8 cellular contexts compared by ENCODE assay signal in the genomic region with DNA sequence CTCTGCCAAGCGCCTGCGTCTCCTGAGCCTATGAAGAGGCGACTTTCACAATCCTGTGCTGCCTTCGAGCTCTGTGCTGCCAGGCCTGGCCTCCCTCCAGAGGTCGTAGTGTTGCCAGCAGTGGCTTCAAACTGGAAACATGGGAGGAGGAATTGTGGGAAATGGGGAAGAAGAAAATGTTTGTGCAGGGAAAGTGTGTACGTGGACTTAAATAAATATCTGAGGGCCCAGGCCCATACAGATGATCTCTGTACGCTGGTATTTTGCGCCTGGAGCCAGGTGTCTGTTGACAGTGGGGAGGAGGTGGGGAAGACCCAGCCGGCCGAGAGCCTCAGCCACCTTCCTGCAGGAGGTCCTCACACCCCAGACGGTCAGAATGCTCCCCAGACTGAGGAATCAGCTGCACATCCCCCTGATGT. TPM values are rescaled to one million over a fixed set of nuclear protein-coding genes. Genes with fewer than 3 reads are reported as not detected.
DNase-seq lines count a peak whose midpoint lies in the region; ATAC-seq, FAIRE-seq and TF ChIP-seq lines count a peak whose summit lies in the region.

No MANE protein-coding gene starts in this region.

- H3K36me3 ChIP-seq in HEK293 (ENCODE audit: control insufficient read depth in 2 of 2, insufficient read depth in 1 of 2, low read length in 2 of 2) (peaks cover 0 to 23% of the 10 kb centered on the region in 2 experiments; a peak in 1 of 3 replicates), heart left ventricle (peaks cover 0 to 59% (median 50%) of the 10 kb centered on the region in 9 donors), prostate gland (no peaks in the 10 kb centered on the region)

- TF ChIP-seq CTCF in HEK293 (tag by site-specific recombination; IDR thresholded peaks at IDR 0.05): no peak
- peak in 3 of 12 donors; percentile 7 to 29 (median 15) for TF ChIP-seq CTCF in heart left ventricle (IDR thresholded peaks at IDR 0.05)
- TF ChIP-seq CTCF in prostate gland (IDR thresholded peaks at IDR 0.05): peak in 1 of 4 experiments; percentile 13

- POLR2A ChIA-PET in HEK293 (lab: Yijun Ruan, JAX): interaction anchor here (1.2 kb wide), 1 partner anchor 101 kb away, joined by 6 read pairs; no protein-coding TSS in a partner anchor

- H3K27ac ChIP-seq in HEK293 (ENCODE audit: extremely low read depth, low read depth, low read length) (peak overlapping the region; percentile 18; the same call in 1 of the 2 replicates), heart left ventricle (peak overlapping the region; percentile 93 to 99 (median 98)), prostate gland (peak overlapping the region; percentile 95 to 99)

- no peak for FAIRE-seq in H54 (lab: Jason Lieb, UNC)

- no peak for ATAC-seq in activated naive CD4-positive, alpha-beta T cell treated with anti-CD3 and anti-CD28 coated beads, Interleukin-2, amount 50 U/mL, for 72 hours
- ATAC-seq in heart left ventricle (peak; percentile 78 to 86 (median 83)), GM18867 (IDR thresholded peaks at IDR 0.05; ENCODE audit: unreplicated experiment) (no peak)

- no peaks in the 10 kb centered on the region for H3K27me3 ChIP-seq in heart left ventricle
- H3K27me3 ChIP-seq in prostate gland (replicated peaks; ENCODE audit: insufficient read depth): no peaks in the 10 kb centered on the region

- no peaks in the 10 kb centered on the region for H3K9me3 Mint-ChIP-seq in activated naive CD4-positive, alpha-beta T cell treated with anti-CD3 and anti-CD28 coated beads, Interleukin-2, amount 50 U/mL, for 72 hours

- CTCF ChIA-PET in HEK293 (lab: Yijun Ruan, JAX): interaction anchor here (0.7 to 1.4 kb wide), 4 partner anchors 9 to 109 kb away, joined by 3 to 4 read pairs (median 4); no protein-coding TSS in a partner anchor

- peaks cover 5 to 7% of the 10 kb centered on the region in 2 donors for H3K36me3 Mint-ChIP-seq in activated naive CD4-positive, alpha-beta T cell treated with anti-CD3 and anti-CD28 coated beads, Interleukin-2, amount 50 U/mL, for 72 hours

- H3K9me3 ChIP-seq in HEK293 (ENCODE audit: control insufficient read depth, insufficient read depth, low read depth, low read length) (no peaks in the 10 kb centered on the region), heart left ventricle (no peaks in the 10 kb centered on the region), prostate gland (no peaks in the 10 kb centered on the region)

- intact Hi-C loops in heart left ventricle (cut with DNase I) (loop anchor here in 2 of 10 donors (2.0 to 5.0 kb wide), 2 partner anchors 14 to 34 kb away; no protein-coding TSS in a partner anchor), prostate gland (cut with DNase I) (no loop called here)

- H3K27ac Mint-ChIP-seq in activated naive CD4-positive, alpha-beta T cell treated with anti-CD3 and anti-CD28 coated beads, Interleukin-2, amount 50 U/mL, for 72 hours: peak overlapping the region; percentile 94 to 95

- TF ChIP-seq POLR2A in heart left ventricle (IDR thresholded peaks at IDR 0.05) (peak in 1 of 2 donors; percentile 57), prostate gland (IDR thresholded peaks at IDR 0.05) (no peak), H54 (IDR thresholded peaks at IDR 0.05; ENCODE audit: low read depth, low read length) (no peak)

- peaks cover 18% of the 10 kb centered on the region for H3K4me1 ChIP-seq in HEK293 (ENCODE audit: control insufficient read depth, insufficient read depth, low read length)
- peaks cover 13 to 97% (median 86%) of the 10 kb centered on the region in 12 donors for H3K4me1 ChIP-seq in heart left ventricle
- peaks cover 28% of the 10 kb centered on the region for H3K4me1 ChIP-seq in prostate gland (replicated peaks)

- no peak for DNase-seq in activated naive CD4-positive, alpha-beta T cell treated with anti-CD3 and anti-CD28 coated beads, Interleukin-2, amount 50 U/mL, for 72 hours (ENCODE audit: low spot score in 2 of 2)
- DNase-seq in heart left ventricle (peak; percentile 89 to 95 (median 93)), prostate gland (ENCODE audit: low spot score) (peak; percentile 88), H54 (ENCODE audit: insufficient read length, low spot score) (no peak), LoVo (ENCODE audit: low spot score) (no peak), NCI-H187 (lab: John Stamatoyannopoulos, UW) (no peak)

- 14 to 26% (median 18%) methylated on average over 11 of the region's 11 CpGs for WGBS in heart left ventricle, 4 donors
- 10% methylated on average over 11 of the region's 11 CpGs for WGBS in prostate gland

- H3K4me3 ChIP-seq in HEK293 (ENCODE audit: low read depth, low read length) (no peak overlapping the region), heart left ventricle (peak overlapping the region in 10 of 12 donors; percentile 12 to 53 (median 34)), prostate gland (peak overlapping the region; percentile 2 to 26)

TF ChIP-seq in HEK293, 187 proteins besides CTCF, POLR2A, EP300 and RAD21 (continues in another document):
- TF ChIP-seq, protein P1, sequence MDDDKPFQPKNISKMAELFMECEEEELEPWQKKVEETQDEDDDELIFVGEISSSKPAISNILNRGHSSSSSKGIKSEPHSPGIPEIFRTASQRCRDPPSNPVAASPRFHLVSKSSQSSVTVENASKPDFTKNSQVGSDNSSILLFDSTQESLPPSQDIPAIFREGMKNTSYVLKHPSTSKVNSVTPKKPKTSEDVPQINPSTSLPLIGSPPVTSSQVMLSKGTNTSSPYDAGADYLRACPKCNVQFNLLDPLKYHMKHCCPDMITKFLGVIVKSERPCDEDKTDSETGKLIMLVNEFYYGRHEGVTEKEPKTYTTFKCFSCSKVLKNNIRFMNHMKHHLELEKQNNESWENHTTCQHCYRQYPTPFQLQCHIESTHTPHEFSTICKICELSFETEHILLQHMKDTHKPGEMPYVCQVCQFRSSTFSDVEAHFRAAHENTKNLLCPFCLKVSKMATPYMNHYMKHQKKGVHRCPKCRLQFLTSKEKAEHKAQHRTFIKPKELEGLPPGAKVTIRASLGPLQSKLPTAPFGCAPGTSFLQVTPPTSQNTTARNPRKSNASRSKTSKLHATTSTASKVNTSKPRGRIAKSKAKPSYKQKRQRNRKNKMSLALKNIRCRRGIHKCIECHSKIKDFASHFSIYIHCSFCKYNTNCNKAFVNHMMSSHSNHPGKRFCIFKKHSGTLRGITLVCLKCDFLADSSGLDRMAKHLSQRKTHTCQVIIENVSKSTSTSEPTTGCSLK (tag by site-specific recombination; IDR thresholded peaks at IDR 0.05): no peak
- TF ChIP-seq ZNF560 (tag by site-specific recombination; IDR thresholded peaks at IDR 0.05; ENCODE audit: borderline replicate concordance) (no peak), SCRT1 (tag by site-specific recombination; IDR thresholded peaks at IDR 0.05; ENCODE audit: borderline replicate concordance) (no peak), ZNF274 (IDR thresholded peaks at IDR 0.05; ENCODE audit: low read length) (no peak), ZNF274 (tag by site-specific recombination; IDR thresholded peaks at IDR 0.05; ENCODE audit: borderline replicate concordance) (no peak), ZNF514 (tag by site-specific recombination; IDR thresholded peaks at IDR 0.05) (no peak), ZNF621 (tag by site-specific recombination; IDR thresholded peaks at IDR 0.05) (no peak), ZNF324 (tag by site-specific recombination; IDR thresholded peaks at IDR 0.05) (no peak)
- TF ChIP-seq, protein P2, sequence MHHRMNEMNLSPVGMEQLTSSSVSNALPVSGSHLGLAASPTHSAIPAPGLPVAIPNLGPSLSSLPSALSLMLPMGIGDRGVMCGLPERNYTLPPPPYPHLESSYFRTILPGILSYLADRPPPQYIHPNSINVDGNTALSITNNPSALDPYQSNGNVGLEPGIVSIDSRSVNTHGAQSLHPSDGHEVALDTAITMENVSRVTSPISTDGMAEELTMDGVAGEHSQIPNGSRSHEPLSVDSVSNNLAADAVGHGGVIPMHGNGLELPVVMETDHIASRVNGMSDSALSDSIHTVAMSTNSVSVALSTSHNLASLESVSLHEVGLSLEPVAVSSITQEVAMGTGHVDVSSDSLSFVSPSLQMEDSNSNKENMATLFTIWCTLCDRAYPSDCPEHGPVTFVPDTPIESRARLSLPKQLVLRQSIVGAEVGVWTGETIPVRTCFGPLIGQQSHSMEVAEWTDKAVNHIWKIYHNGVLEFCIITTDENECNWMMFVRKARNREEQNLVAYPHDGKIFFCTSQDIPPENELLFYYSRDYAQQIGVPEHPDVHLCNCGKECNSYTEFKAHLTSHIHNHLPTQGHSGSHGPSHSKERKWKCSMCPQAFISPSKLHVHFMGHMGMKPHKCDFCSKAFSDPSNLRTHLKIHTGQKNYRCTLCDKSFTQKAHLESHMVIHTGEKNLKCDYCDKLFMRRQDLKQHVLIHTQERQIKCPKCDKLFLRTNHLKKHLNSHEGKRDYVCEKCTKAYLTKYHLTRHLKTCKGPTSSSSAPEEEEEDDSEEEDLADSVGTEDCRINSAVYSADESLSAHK (tag by site-specific recombination; IDR thresholded peaks at IDR 0.05): no peak
- TF ChIP-seq, protein P3, sequence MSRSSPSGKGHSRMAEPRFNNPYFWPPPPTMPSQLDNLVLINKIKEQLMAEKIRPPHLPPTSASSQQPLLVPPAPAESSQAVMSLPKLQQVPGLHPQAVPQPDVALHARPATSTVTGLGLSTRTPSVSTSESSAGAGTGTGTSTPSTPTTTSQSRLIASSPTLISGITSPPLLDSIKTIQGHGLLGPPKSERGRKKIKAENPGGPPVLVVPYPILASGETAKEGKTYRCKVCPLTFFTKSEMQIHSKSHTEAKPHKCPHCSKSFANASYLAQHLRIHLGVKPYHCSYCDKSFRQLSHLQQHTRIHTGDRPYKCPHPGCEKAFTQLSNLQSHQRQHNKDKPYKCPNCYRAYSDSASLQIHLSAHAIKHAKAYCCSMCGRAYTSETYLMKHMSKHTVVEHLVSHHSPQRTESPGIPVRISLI (tag by site-specific recombination; IDR thresholded peaks at IDR 0.05): no peak

RNA-seq across cellular contexts. Expression of a gene that starts 44.6 kb away (rescaled TPM):
- total RNA-seq in activated naive CD4-positive, alpha-beta T cell treated with anti-CD3 and anti-CD28 coated beads, Interleukin-2, amount 50 U/mL, for 72 hours: 10 to 100 TPM; 13.4 to 19.9 TPM
- 100 to 1,000 TPM in 7 of 9 donors, 10 to 100 TPM in 2; 97.5 to 189 (median 128) TPM for total RNA-seq in heart left ventricle
- polyA plus RNA-seq in heart left ventricle: 10 to 100 TPM; 15.5 to 88.1 TPM
- total RNA-seq in prostate gland: 100 to 1,000 TPM; 151 to 169 TPM

Comparison
In these comparisons a context has a peak if more than half of its experiments do, and no peak if none do; other contexts are left out.
1. H3K27ac ChIP-seq: peak in every context shown above with its lines; median percentile 98 in heart left ventricle; 97 in prostate gland; 18 in HEK293.
2. ATAC-seq: peak in heart left ventricle (4 of 4); none in activated naive CD4-positive, alpha-beta T cell treated with anti-CD3 and anti-CD28 coated beads, Interleukin-2, amount 50 U/mL, for 72 hours (0 of 2) and GM18867 (single experiment).
3. DNase-seq: peak in heart left ventricle (5 of 5) and prostate gland (single experiment); none in activated naive CD4-positive, alpha-beta T cell treated with anti-CD3 and anti-CD28 coated beads, Interleukin-2, amount 50 U/mL, for 72 hours (0 of 2), H54 (single experiment), LoVo (single experiment) and NCI-H187 (0 of 2).
4. RNA of a gene that starts 44.6 kb away (total RNA-seq): 151 to 169 TPM in prostate gland and 97.5 to 189 TPM in heart left ventricle; 13.4 to 19.9 TPM in activated naive CD4-positive, alpha-beta T cell treated with anti-CD3 and anti-CD28 coated beads, Interleukin-2, amount 50 U/mL, for 72 hours; every median in the first group is over 4 times any median in the second.